Comparison of ENCODE assay signal across 1 cellular context in the genomic region with DNA sequence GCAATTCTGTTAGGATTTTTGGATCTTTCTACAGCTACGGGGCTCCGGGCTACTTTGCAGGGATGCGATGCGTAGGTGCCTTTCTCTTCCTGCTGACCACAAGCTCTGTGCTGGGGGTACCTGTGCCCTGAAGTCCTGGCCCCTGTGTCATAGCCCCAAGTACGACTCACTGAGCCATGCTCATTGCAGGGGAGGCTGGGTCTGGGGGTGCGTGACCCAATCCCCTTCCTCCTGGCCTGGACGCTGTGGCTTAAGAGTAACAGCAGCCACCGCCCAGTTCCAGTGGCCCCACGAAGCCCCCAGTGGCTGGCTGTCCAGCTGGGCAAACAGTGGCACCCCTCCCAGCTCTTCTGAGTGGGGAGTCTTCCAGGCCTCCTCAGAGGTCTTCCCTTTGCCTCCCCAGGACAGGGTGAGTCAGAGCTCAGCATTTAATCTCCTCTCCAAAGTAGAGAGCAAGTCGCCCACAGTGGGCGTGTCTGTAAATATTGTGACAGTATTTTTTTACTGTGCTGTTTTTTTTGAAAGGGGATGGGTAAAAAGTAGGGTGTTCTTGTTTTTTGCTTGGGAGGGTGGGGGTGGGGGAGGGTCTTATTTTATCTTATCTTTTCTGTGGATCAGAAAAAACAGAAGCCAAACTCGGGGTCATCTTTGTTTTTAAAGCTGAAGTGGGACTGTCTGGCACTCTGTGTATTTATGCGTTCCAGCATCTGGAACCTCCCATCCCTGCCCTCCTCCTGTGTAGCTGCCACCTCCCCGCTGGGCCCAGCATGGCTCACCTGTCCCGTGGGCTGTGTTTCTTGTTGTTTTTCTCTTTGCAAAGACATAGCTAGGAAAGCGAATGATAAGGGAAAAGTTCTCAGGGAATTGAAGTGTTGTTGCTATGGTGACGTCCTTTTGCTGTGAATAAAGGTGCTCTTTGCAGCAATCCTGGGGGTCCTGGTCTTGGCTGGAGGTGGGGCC.
TF ChIP-seq lines count a peak whose summit lies in the region.

No MANE protein-coding gene starts in this region.

TF ChIP-seq in HEK293, 187 proteins besides CTCF, POLR2A, EP300 and RAD21 (continued from another document):
- TF ChIP-seq ZNF280C (tag by site-specific recombination; IDR thresholded peaks at IDR 0.05) (no peak), ZNF621 (tag by site-specific recombination; IDR thresholded peaks at IDR 0.05) (no peak), ZNF112 (tag by site-specific recombination; IDR thresholded peaks at IDR 0.05) (no peak), MEIS1 (CRISPR knock-in tag; IDR thresholded peaks at IDR 0.05; ENCODE audit: borderline replicate concordance) (no peak), GLIS2 (tag by site-specific recombination; IDR thresholded peaks at IDR 0.05) (peak; percentile 72), ZNF174 (tag by site-specific recombination; IDR thresholded peaks at IDR 0.05) (no peak), ZNF830 (tag by site-specific recombination; IDR thresholded peaks at IDR 0.05; ENCODE audit: low read depth) (no peak), ZSCAN30 (tag by site-specific recombination; IDR thresholded peaks at IDR 0.05) (no peak), ZNF133 (tag by site-specific recombination; IDR thresholded peaks at IDR 0.05) (no peak), ZNF398 (tag by site-specific recombination; IDR thresholded peaks at IDR 0.05) (0 out of 2 replicates have a peak, but pooled peaks have one; percentile 14), ZBTB6 (tag by site-specific recombination; IDR thresholded peaks at IDR 0.05) (no peak), ZIC2 (tag by site-specific recombination; IDR thresholded peaks at IDR 0.05) (peak; percentile 78), KLF17 (tag by site-specific recombination; IDR thresholded peaks at IDR 0.05) (peak; percentile 76), ZNF548 (tag by site-specific recombination; IDR thresholded peaks at IDR 0.05) (no peak), ZNF391 (tag by site-specific recombination; IDR thresholded peaks at IDR 0.05; ENCODE audit: borderline replicate concordance, low read depth) (no peak), RBAK (tag by site-specific recombination; IDR thresholded peaks at IDR 0.05) (no peak), SP2 (tag by site-specific recombination; IDR thresholded peaks at IDR 0.05) (0 out of 2 replicates have a peak, but pooled peaks have one; percentile 5), ZNF791 (tag by site-specific recombination; IDR thresholded peaks at IDR 0.05) (no peak), ZBTB48 (tag by site-specific recombination; IDR thresholded peaks at IDR 0.05) (no peak), ZSCAN16 (tag by site-specific recombination; IDR thresholded peaks at IDR 0.05) (no peak), ZNF341 (tag by site-specific recombination; IDR thresholded peaks at IDR 0.05; ENCODE audit: low read depth) (peak; percentile 49; the same call in 1 of the 2 replicates), ZNF529 (tag by site-specific recombination; IDR thresholded peaks at IDR 0.05; ENCODE audit: insufficient replicate concordance) (no peak), ZNF214 (tag by site-specific recombination; IDR thresholded peaks at IDR 0.05; ENCODE audit: borderline replicate concordance) (no peak), WT1 (tag by site-specific recombination; IDR thresholded peaks at IDR 0.05) (peak; percentile 75), TRIM28 (IDR thresholded peaks at IDR 0.05; ENCODE audit: borderline replicate concordance, low read length) (no peak), BCL6B (tag by site-specific recombination; IDR thresholded peaks at IDR 0.05) (no peak), SALL2 (tag by site-specific recombination; IDR thresholded peaks at IDR 0.05; ENCODE audit: borderline replicate concordance) (no peak), ZNF585B (tag by site-specific recombination; IDR thresholded peaks at IDR 0.05) (no peak), HOXC10 (CRISPR knock-in tag; IDR thresholded peaks at IDR 0.05) (no peak), ZFP37 (tag by site-specific recombination; IDR thresholded peaks at IDR 0.05) (no peak), KLF9 (tag by site-specific recombination; IDR thresholded peaks at IDR 0.05; ENCODE audit: low read depth) (peak; percentile 36; the same call in 1 of the 2 replicates), ZFHX2 (tag by site-specific recombination; conservative IDR thresholded peaks at IDR 0.05) (peak; percentile 52; the same call in 1 of the 2 replicates), ZNF354C (tag by site-specific recombination; IDR thresholded peaks at IDR 0.05; ENCODE audit: borderline replicate concordance, low read depth) (no peak)
- TF ChIP-seq, protein P1, sequence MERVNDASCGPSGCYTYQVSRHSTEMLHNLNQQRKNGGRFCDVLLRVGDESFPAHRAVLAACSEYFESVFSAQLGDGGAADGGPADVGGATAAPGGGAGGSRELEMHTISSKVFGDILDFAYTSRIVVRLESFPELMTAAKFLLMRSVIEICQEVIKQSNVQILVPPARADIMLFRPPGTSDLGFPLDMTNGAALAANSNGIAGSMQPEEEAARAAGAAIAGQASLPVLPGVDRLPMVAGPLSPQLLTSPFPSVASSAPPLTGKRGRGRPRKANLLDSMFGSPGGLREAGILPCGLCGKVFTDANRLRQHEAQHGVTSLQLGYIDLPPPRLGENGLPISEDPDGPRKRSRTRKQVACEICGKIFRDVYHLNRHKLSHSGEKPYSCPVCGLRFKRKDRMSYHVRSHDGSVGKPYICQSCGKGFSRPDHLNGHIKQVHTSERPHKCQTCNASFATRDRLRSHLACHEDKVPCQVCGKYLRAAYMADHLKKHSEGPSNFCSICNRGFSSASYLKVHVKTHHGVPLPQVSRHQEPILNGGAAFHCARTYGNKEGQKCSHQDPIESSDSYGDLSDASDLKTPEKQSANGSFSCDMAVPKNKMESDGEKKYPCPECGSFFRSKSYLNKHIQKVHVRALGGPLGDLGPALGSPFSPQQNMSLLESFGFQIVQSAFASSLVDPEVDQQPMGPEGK (tag by site-specific recombination; IDR thresholded peaks at IDR 0.05), result peak; percentile 69
- TF ChIP-seq, protein P2, sequence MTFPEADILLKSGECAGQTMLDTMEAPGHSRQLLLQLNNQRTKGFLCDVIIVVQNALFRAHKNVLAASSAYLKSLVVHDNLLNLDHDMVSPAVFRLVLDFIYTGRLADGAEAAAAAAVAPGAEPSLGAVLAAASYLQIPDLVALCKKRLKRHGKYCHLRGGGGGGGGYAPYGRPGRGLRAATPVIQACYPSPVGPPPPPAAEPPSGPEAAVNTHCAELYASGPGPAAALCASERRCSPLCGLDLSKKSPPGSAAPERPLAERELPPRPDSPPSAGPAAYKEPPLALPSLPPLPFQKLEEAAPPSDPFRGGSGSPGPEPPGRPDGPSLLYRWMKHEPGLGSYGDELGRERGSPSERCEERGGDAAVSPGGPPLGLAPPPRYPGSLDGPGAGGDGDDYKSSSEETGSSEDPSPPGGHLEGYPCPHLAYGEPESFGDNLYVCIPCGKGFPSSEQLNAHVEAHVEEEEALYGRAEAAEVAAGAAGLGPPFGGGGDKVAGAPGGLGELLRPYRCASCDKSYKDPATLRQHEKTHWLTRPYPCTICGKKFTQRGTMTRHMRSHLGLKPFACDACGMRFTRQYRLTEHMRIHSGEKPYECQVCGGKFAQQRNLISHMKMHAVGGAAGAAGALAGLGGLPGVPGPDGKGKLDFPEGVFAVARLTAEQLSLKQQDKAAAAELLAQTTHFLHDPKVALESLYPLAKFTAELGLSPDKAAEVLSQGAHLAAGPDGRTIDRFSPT (tag by site-specific recombination; IDR thresholded peaks at IDR 0.05), result no peak
- TF ChIP-seq, protein P3, sequence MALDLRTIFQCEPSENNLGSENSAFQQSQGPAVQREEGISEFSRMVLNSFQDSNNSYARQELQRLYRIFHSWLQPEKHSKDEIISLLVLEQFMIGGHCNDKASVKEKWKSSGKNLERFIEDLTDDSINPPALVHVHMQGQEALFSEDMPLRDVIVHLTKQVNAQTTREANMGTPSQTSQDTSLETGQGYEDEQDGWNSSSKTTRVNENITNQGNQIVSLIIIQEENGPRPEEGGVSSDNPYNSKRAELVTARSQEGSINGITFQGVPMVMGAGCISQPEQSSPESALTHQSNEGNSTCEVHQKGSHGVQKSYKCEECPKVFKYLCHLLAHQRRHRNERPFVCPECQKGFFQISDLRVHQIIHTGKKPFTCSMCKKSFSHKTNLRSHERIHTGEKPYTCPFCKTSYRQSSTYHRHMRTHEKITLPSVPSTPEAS (tag by site-specific recombination; IDR thresholded peaks at IDR 0.05), result no peak
